9 cellular contexts compared by ENCODE assay signal in genomic region chr2:238908960-238909951, GRCh38.
DNase-seq lines count a peak whose midpoint lies in the region; ATAC-seq, FAIRE-seq and TF ChIP-seq lines count a peak whose summit lies in the region.
"Had no signal": no experiment of that assay in that cellular context is flagged by ENCODE, and none has a peak within 500 bp of the region (broad histone marks: within the 10 kb centered on the region; RNA-seq: fewer than 3 reads in every experiment).

No MANE protein-coding gene starts in this region.

- FAIRE-seq in bronchial epithelial cell (lab: Jason Lieb, UNC) (no peak), GM12892 (lab: Jason Lieb, UNC) (no peak)

- POLR2A ChIA-PET in Caco-2 (lab: Charles Lee), result no interaction called here

- CTCF ChIA-PET in Caco-2 (lab: Charles Lee), result no interaction called here

- H3K9me3 ChIP-seq in right cardiac atrium (ENCODE audit: control insufficient read depth, low read length) (no peaks in the 10 kb centered on the region), Caco-2 (no peaks in the 10 kb centered on the region)

- no peak overlapping the region for H3K27ac Mint-ChIP-seq in Caco-2 (ENCODE audit: unreplicated experiment)

- 44% methylated on average over 43 of the region's 43 CpGs for whole genome bisulfite sequencing in right cardiac atrium

- no peaks in the 10 kb centered on the region for H3K36me3 Mint-ChIP-seq in Caco-2 (ENCODE audit: insufficient read depth, unreplicated experiment)

- DNase-seq in ELR (ENCODE audit: low read depth), result peak; percentile 37
- DNase-seq in bronchial epithelial cell (ENCODE audit: low read depth), result peak; percentile 7
- peak; percentile 79 to 89 (median 83) for DNase-seq in right cardiac atrium
- no peak for DNase-seq in stimulated activated CD4-positive, alpha-beta T cell treated with anti-CD3 and anti-CD28 coated beads, Interleukin-12 subunit alpha, Interleukin-12 subunit beta, amount 100 ng/mL, for 4 hours
- DNase-seq in Caco-2, result no peak
- DNase-seq in GM12892 (ENCODE audit: insufficient read length), result no peak
- DNase-seq: NCI-H226 had no signal

- TF ChIP-seq CTCF in bronchial epithelial cell (IDR thresholded peaks at IDR 0.05; ENCODE audit: insufficient read depth, low read length, severe bottlenecking), result no peak
- TF ChIP-seq CTCF in Caco-2 (IDR thresholded peaks at IDR 0.05; ENCODE audit: insufficient read depth in 1 of 2, low read depth in 1 of 2, low read length in 1 of 2, severe bottlenecking in 1 of 2, unreplicated experiment in 1 of 2), result no peak

- no peak overlapping the region for H3K9ac ChIP-seq in rectal smooth muscle tissue (ENCODE audit: low read length)

- H3K27me3 ChIP-seq in bronchial epithelial cell (ENCODE audit: control insufficient read depth, insufficient read depth, low read length) (no peaks in the 10 kb centered on the region), right cardiac atrium (ENCODE audit: control insufficient read depth, insufficient read depth) (no peaks in the 10 kb centered on the region), rectal smooth muscle tissue (ENCODE audit: control insufficient read depth, insufficient read depth, low read length) (no peaks in the 10 kb centered on the region), Caco-2 (replicated peaks; ENCODE audit: control insufficient read depth, insufficient read depth, low read length) (no peaks in the 10 kb centered on the region)

- no peak overlapping the region for H3K4me3 Mint-ChIP-seq in Caco-2 (ENCODE audit: unreplicated experiment)

- H3K36me3 ChIP-seq in bronchial epithelial cell (ENCODE audit: control insufficient read depth, insufficient read depth, low read length) (no peaks in the 10 kb centered on the region), rectal smooth muscle tissue (ENCODE audit: control insufficient read depth, insufficient read depth, low read length) (peaks cover 2% of the 10 kb centered on the region), Caco-2 (ENCODE audit: control insufficient read depth, insufficient read depth, low read length) (no peaks in the 10 kb centered on the region)

- intact Hi-C loops in right cardiac atrium (cut with DNase I) (no loop called here), Caco-2 (cut with micrococcal nuclease; ENCODE audit: unreplicated experiment) (no loop called here)

- H3K27ac ChIP-seq in right cardiac atrium (ENCODE audit: low read length) (no peak overlapping the region), rectal smooth muscle tissue (ENCODE audit: low read depth, low read length) (peak overlapping the region; percentile 30)

- ATAC-seq in right cardiac atrium (peak; percentile 77 to 83), GM18519 (IDR thresholded peaks at IDR 0.05; ENCODE audit: low FRiP score, unreplicated experiment) (no peak)

- peaks cover 6% of the 10 kb centered on the region for H3K9me3 Mint-ChIP-seq in Caco-2 (ENCODE audit: unreplicated experiment)

- no peak for TF ChIP-seq POLR2A in GM12892 (IDR thresholded peaks at IDR 0.05; ENCODE audit: low read depth, low read length)

- no peaks in the 10 kb centered on the region for H3K4me1 ChIP-seq in right cardiac atrium (ENCODE audit: control insufficient read depth, insufficient read depth, low read length)
- H3K4me1 ChIP-seq in rectal smooth muscle tissue (ENCODE audit: control insufficient read depth, insufficient read depth, low read length), result peaks cover 3% of the 10 kb centered on the region
- H3K4me1 ChIP-seq in Caco-2, result no peaks in the 10 kb centered on the region

- no peaks in the 10 kb centered on the region for H3K27me3 Mint-ChIP-seq in Caco-2 (ENCODE audit: insufficient read depth, unreplicated experiment)

- H3K4me3 ChIP-seq in bronchial epithelial cell (ENCODE audit: low read depth, low read length) (no peak overlapping the region), right cardiac atrium (ENCODE audit: low read length) (no peak overlapping the region), rectal smooth muscle tissue (ENCODE audit: low read length) (no peak overlapping the region), Caco-2 (ENCODE audit: low read depth, low read length) (no peak overlapping the region)

- H3K4me1 Mint-ChIP-seq in Caco-2 (ENCODE audit: low read depth, unreplicated experiment), result no peaks in the 10 kb centered on the region

- no TSS peak for BruUV-seq in Caco-2 (replicated peaks; lab: Mats Ljungman, UMichigan)

Comparison
In these comparisons a context has a peak if more than half of its experiments do, and no peak if none do; other contexts are left out.
1. DNase-seq: peak in ELR (single experiment), bronchial epithelial cell (single experiment) and right cardiac atrium (3 of 3); none in stimulated activated CD4-positive, alpha-beta T cell treated with anti-CD3 and anti-CD28 coated beads, Interleukin-12 subunit alpha, Interleukin-12 subunit beta, amount 100 ng/mL, for 4 hours (single experiment), Caco-2 (0 of 2) and GM12892 (single experiment).